In genomic region chr4:40924793-40925117, GRCh38 we compare ENCODE assay signal across 10 cellular contexts.
"Had no signal": no experiment of that assay in that cellular context is flagged by ENCODE, and none has a peak within 500 bp of the region (broad histone marks: within the 10 kb centered on the region; RNA-seq: fewer than 3 reads in every experiment).

No MANE protein-coding gene starts in this region.

- H3K36me3 ChIP-seq: neural progenitor cell, ovary, sigmoid colon, uterus had no signal

- H3K36me3 Mint-ChIP-seq: activated naive CD4-positive, alpha-beta T cell treated with anti-CD3 and anti-CD28 coated beads, Interleukin-2, amount 50 U/mL, for 24 hours; neural progenitor cell had no signal

- H3K4me3 ChIP-seq: neural progenitor cell, ovary, sigmoid colon, tibial artery, uterus had no signal

- H3K4me3 Mint-ChIP-seq: activated CD8-positive, alpha-beta T cell treated with anti-CD3 and anti-CD28 coated beads for 36 hours; activated naive CD4-positive, alpha-beta T cell treated with anti-CD3 and anti-CD28 coated beads, Interleukin-2, amount 50 U/mL, for 24 hours; activated T-cell treated with anti-CD3 and anti-CD28 coated beads, Interleukin-2, amount 50 U/mL, for 4 hours; neural progenitor cell had no signal

- H3K9me3 Mint-ChIP-seq: activated naive CD4-positive, alpha-beta T cell treated with anti-CD3 and anti-CD28 coated beads, Interleukin-2, amount 50 U/mL, for 24 hours; neural progenitor cell had no signal

- H3K4me2 ChIP-seq: neural progenitor cell had no signal

- H3K27ac Mint-ChIP-seq: neural progenitor cell had no signal

- DNase-seq: cortex of kidney, sigmoid colon had no signal

- H3K4me1 ChIP-seq: foreskin keratinocyte, neural progenitor cell, sigmoid colon, uterus had no signal

- H3K27me3 ChIP-seq: foreskin keratinocyte, neural progenitor cell, ovary, sigmoid colon, tibial artery, uterus had no signal

- H3K9me3 ChIP-seq: ovary, sigmoid colon, tibial artery, uterus had no signal

- H3K27ac ChIP-seq: foreskin keratinocyte, neural progenitor cell, ovary, sigmoid colon, uterus had no signal

- H3K9ac ChIP-seq: neural progenitor cell had no signal
